In the genomic region with DNA sequence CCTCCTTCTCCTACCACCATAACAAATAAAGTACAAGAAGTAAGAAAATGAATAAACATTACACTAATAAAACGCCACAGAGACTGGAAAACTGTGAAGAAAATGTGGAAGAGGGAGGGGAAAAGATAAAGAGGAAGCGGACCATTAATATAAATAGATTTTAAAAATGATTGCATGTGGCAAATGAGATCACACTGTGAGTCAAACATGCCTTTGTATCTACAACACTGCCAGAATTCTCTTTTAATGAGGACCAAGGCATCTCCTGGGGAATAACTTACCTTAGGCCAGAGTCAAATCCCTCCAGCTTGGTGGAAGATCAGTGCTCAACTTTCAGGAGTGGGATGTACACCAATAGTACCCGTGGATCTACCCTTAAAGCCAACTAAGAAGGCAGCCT, we compare ENCODE assay signal across 20 cellular contexts. TPM values are rescaled to one million over a fixed set of nuclear protein-coding genes. Genes with fewer than 3 reads are reported as not detected.
DNase-seq lines count a peak whose midpoint lies in the region; ATAC-seq and TF ChIP-seq lines count a peak whose summit lies in the region.
"Had no signal": no experiment of that assay in that cellular context is flagged by ENCODE, and none has a peak within 500 bp of the region (broad histone marks: within the 10 kb centered on the region; RNA-seq: fewer than 3 reads in every experiment).

No MANE protein-coding gene starts in this region.

- TF ChIP-seq CTCF in IMR-90 (conservative IDR thresholded peaks at IDR 0.05; ENCODE audit: low read depth, low read length): no peak

- H3K4me3 ChIP-seq in IMR-90 (ENCODE audit: insufficient read depth, low read depth, low read length): no peak overlapping the region
- H3K4me3 ChIP-seq: body of pancreas, colonic mucosa, HAP-1, MG63, right lobe of liver had no signal

- H3K36me3 ChIP-seq in IMR-90 (ENCODE audit: control insufficient read depth, insufficient read depth, low read length): no peaks in the 10 kb centered on the region
- H3K36me3 ChIP-seq: colonic mucosa, HAP-1, MG63, right lobe of liver had no signal

- H2AFZ ChIP-seq in IMR-90 (replicated peaks; ENCODE audit: low read length, poor library complexity): no peak overlapping the region

- POLR2A ChIA-PET in IMR-90 (lab: Charles Lee; ENCODE audit: unreplicated experiment): no interaction called here

- no peak overlapping the region for H2AK9ac ChIP-seq in IMR-90 (replicated peaks; ENCODE audit: low read depth, low read length, poor library complexity)

- no peak overlapping the region for H2BK20ac ChIP-seq in IMR-90 (ENCODE audit: low read depth, low read length)

- DNase-seq in Daoy (ENCODE audit: low read depth) (peak; percentile 26), IMR-90 (peak; percentile 58), iris pigment epithelial cell (ENCODE audit: low read depth) (peak; percentile 32), mucosa of gallbladder (ENCODE audit: low spot score) (no peak), cerebellar nuclear complex (lab: John Stamatoyannopoulos, UW) (no peak), NCI-H128 (lab: John Stamatoyannopoulos, UW; ENCODE audit: unreplicated experiment) (no peak)
- DNase-seq: activated naive CD4-positive, alpha-beta T cell treated with anti-CD3 and anti-CD28 coated beads, Interleukin-2, amount 50 U/mL, for 16 hours; activated T-cell treated with anti-CD3 and anti-CD28 coated beads, Interleukin-2, amount 50 U/mL, for 4 hours; body of pancreas; colonic mucosa; endodermal cell; kidney; mammary epithelial cell; right lobe of liver had no signal

- no peak overlapping the region for H3K14ac ChIP-seq in IMR-90 (replicated peaks; ENCODE audit: low read depth, low read length)

- BruUV-seq in IMR-90 (replicated peaks; lab: Mats Ljungman, UMichigan): no TSS peak

- H3K23ac ChIP-seq in IMR-90 (ENCODE audit: low read depth, low read length): no peak overlapping the region

- H2BK15ac ChIP-seq in IMR-90 (ENCODE audit: low read depth, low read length): no peak overlapping the region

- H3K27ac ChIP-seq in IMR-90 (ENCODE audit: insufficient read depth, low read length): no peak overlapping the region
- H3K27ac ChIP-seq: body of pancreas, colonic mucosa, right lobe of liver had no signal

- no CpG with 5 or more reads among the region's 3 CpGs for WGBS in IMR-90 (ENCODE audit: extremely low coverage in 2 of 2, insufficient read length in 1 of 2), 2 experiments

- no peaks in the 10 kb centered on the region for H3K79me1 ChIP-seq in IMR-90 (ENCODE audit: low read depth in 1 of 2, low read length in 2 of 2)

- no peak overlapping the region for H3K9ac ChIP-seq in IMR-90 (ENCODE audit: low read depth, low read length)

- H4K91ac ChIP-seq in IMR-90 (ENCODE audit: insufficient read depth, low read depth, low read length): no peak overlapping the region

- in situ Hi-C loops in IMR-90 (cut with MboI; ENCODE audit: low sequenced_read_pairs): no loop called here

- no peak overlapping the region for H4K8ac ChIP-seq in IMR-90 (ENCODE audit: low read depth in 2 of 2, low read length in 2 of 2)

- TF ChIP-seq POLR2A in IMR-90 (IDR thresholded peaks at IDR 0.05; ENCODE audit: low read depth, low read length): no peak

- no peak overlapping the region for H3K56ac ChIP-seq in IMR-90 (ENCODE audit: extremely low read depth, insufficient read depth, low read length)

- H3K4ac ChIP-seq in IMR-90 (ENCODE audit: low read depth, low read length): no peak overlapping the region

- no peaks in the 10 kb centered on the region for H4K20me1 ChIP-seq in IMR-90 (ENCODE audit: insufficient read depth, low read length)

- no peak overlapping the region for H3K4me2 ChIP-seq in IMR-90 (ENCODE audit: low read depth, low read length)

- no peak overlapping the region for H2AK5ac ChIP-seq in IMR-90 (ENCODE audit: low read depth, low read length)

- peaks cover 2% of the 10 kb centered on the region for H3K4me1 ChIP-seq in IMR-90 (ENCODE audit: control insufficient read depth, insufficient read depth, low read length)
- H3K4me1 ChIP-seq: colonic mucosa, right lobe of liver had no signal

- peak; percentile 49 for ATAC-seq in IMR-90 (ENCODE audit: low read depth)
- peak; percentile 44; the same call in 2 of the 3 replicates for ATAC-seq in SK-N-SH treated with all-trans-retinoic acid at 6 μM for 48 hours
- ATAC-seq in HG03460 (IDR thresholded peaks at IDR 0.05; ENCODE audit: unreplicated experiment): no peak
- ATAC-seq: activated T-cell treated with anti-CD3 and anti-CD28 coated beads, Interleukin-2, amount 50 U/mL, for 4 hours; body of pancreas; HepG2; stimulated activated memory B cell treated with anti-CD40 and anti-IgM and Interleukin-4, amounts not matched to agents 10 μg/mL and 1 μg/mL and 100 μg/mL, for 72 hours had no signal

- H2BK120ac ChIP-seq in IMR-90 (ENCODE audit: low read depth, low read length): no peak overlapping the region

- H3K18ac ChIP-seq in IMR-90 (ENCODE audit: low read depth, low read length): no peak overlapping the region

- CTCF ChIA-PET in IMR-90 (lab: Yijun Ruan, JAX): interaction anchor here (1.0 kb wide), 1 partner anchor 17 kb away, joined by 3 read pairs; no protein-coding TSS in a partner anchor

- H3K9me1 ChIP-seq in IMR-90 (ENCODE audit: insufficient read depth, low read length): no peaks in the 10 kb centered on the region

- dilution Hi-C loops in IMR-90 (cut with HindIII; ENCODE audit: low sequenced_read_pairs, unreplicated experiment): no loop called here

- no peaks in the 10 kb centered on the region for H3K27me3 ChIP-seq in IMR-90 (ENCODE audit: control insufficient read depth, insufficient read depth, low read length)
- H3K27me3 ChIP-seq: body of pancreas, colonic mucosa, MG63, right lobe of liver had no signal

- H4K5ac ChIP-seq in IMR-90 (ENCODE audit: low read depth, low read length): no peak overlapping the region

- intact Hi-C loops in IMR-90 (cut with micrococcal nuclease): no loop called here

- no peak overlapping the region for H2BK5ac ChIP-seq in IMR-90 (ENCODE audit: low read depth, low read length, poor library complexity, severe bottlenecking)

- H3K9me3 ChIP-seq in IMR-90 (ENCODE audit: control insufficient read depth, insufficient read depth, low read length): no peaks in the 10 kb centered on the region
- H3K9me3 ChIP-seq: body of pancreas, colonic mucosa, HAP-1, MG63, right lobe of liver had no signal

- no peak for TF ChIP-seq RAD21 in IMR-90 (IDR thresholded peaks at IDR 0.05; ENCODE audit: low read length)

TF ChIP-seq in IMR-90, 13 proteins besides CTCF, POLR2A, EP300 and RAD21:
- TF ChIP-seq FOS (IDR thresholded peaks at IDR 0.05; ENCODE audit: low read depth, low read length) (no peak), NFE2L2 (IDR thresholded peaks at IDR 0.05; ENCODE audit: low read depth, low read length) (no peak), RCOR1 (IDR thresholded peaks at IDR 0.05; ENCODE audit: insufficient replicate concordance, low read length) (no peak), BHLHE40 (IDR thresholded peaks at IDR 0.05; ENCODE audit: low read depth, low read length) (no peak), RFX5 (IDR thresholded peaks at IDR 0.05; ENCODE audit: low read depth, low read length) (no peak), CHD1 (IDR thresholded peaks at IDR 0.05; ENCODE audit: low read depth, low read length) (no peak)
- TF ChIP-seq, protein P1, sequence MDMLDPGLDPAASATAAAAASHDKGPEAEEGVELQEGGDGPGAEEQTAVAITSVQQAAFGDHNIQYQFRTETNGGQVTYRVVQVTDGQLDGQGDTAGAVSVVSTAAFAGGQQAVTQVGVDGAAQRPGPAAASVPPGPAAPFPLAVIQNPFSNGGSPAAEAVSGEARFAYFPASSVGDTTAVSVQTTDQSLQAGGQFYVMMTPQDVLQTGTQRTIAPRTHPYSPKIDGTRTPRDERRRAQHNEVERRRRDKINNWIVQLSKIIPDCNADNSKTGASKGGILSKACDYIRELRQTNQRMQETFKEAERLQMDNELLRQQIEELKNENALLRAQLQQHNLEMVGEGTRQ (IDR thresholded peaks at IDR 0.05; ENCODE audit: low read depth, low read length): no peak

TF ChIP-seq in SK-N-SH treated with all-trans-retinoic acid at 6 μM for 48 hours, 23 proteins besides CTCF, POLR2A, EP300 and RAD21 (continues in another document):
- TF ChIP-seq BACH2 (CRISPR knock-in tag; IDR thresholded peaks at IDR 0.05; ENCODE audit: borderline replicate concordance) (no peak), ZFP3 (CRISPR knock-in tag; IDR thresholded peaks at IDR 0.05) (no peak), ZFP30 (CRISPR knock-in tag; IDR thresholded peaks at IDR 0.05) (no peak), ZNF70 (CRISPR knock-in tag; IDR thresholded peaks at IDR 0.05) (no peak), OSR1 (CRISPR knock-in tag; IDR thresholded peaks at IDR 0.05) (no peak), RARB (CRISPR knock-in tag; IDR thresholded peaks at IDR 0.05) (no peak), ESRRG (CRISPR knock-in tag; IDR thresholded peaks at IDR 0.05) (no peak)
- TF ChIP-seq, protein P2, sequence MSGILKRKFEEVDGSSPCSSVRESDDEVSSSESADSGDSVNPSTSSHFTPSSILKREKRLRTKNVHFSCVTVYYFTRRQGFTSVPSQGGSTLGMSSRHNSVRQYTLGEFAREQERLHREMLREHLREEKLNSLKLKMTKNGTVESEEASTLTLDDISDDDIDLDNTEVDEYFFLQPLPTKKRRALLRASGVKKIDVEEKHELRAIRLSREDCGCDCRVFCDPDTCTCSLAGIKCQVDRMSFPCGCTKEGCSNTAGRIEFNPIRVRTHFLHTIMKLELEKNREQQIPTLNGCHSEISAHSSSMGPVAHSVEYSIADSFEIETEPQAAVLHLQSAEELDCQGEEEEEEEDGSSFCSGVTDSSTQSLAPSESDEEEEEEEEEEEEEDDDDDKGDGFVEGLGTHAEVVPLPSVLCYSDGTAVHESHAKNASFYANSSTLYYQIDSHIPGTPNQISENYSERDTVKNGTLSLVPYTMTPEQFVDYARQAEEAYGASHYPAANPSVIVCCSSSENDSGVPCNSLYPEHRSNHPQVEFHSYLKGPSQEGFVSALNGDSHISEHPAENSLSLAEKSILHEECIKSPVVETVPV (CRISPR knock-in tag; IDR thresholded peaks at IDR 0.05): no peak
- TF ChIP-seq, protein P3, sequence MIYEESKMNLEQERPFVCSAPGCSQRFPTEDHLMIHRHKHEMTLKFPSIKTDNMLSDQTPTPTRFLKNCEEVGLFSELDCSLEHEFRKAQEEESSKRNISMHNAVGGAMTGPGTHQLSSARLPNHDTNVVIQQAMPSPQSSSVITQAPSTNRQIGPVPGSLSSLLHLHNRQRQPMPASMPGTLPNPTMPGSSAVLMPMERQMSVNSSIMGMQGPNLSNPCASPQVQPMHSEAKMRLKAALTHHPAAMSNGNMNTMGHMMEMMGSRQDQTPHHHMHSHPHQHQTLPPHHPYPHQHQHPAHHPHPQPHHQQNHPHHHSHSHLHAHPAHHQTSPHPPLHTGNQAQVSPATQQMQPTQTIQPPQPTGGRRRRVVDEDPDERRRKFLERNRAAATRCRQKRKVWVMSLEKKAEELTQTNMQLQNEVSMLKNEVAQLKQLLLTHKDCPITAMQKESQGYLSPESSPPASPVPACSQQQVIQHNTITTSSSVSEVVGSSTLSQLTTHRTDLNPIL (CRISPR knock-in tag; IDR thresholded peaks at IDR 0.05; ENCODE audit: low read depth): no peak

RNA-seq across cellular contexts. Expression of a gene that starts 21.7 kb away (rescaled TPM):
- total RNA-seq in Daoy (2014; rRNA removed; shearing (Covaris generic)): 4.7 and 5.1 TPM in 2 replicates
- 3.6 and 4.4 TPM in 2 replicates for total RNA-seq in IMR-90 (2012; rRNA removed)
- 6.5 and 6.8 TPM in 2 replicates for polyA plus RNA-seq in IMR-90 (2012; rRNA removed)
- 3.0 and 9.1 TPM in 2 replicates for polyA plus RNA-seq in IMR-90 (2012; cell fraction: cytosol; rRNA removed)
- polyA plus RNA-seq in IMR-90 (2012; cell fraction: nucleus; rRNA removed; ENCODE audit: low replicate concordance): 1.8 and 3.0 TPM in 2 replicates
- 20.3 TPM for total RNA-seq in mucosa of gallbladder

Comparison
In these comparisons a context has a peak if more than half of its experiments do, and no peak if none do; other contexts are left out.
1. DNase-seq: peak in Daoy (single experiment), IMR-90 (single experiment) and iris pigment epithelial cell (single experiment); none in mucosa of gallbladder (single experiment), cerebellar nuclear complex (0 of 2) and NCI-H128 (single experiment).